In genomic region chr2:235938611-235939010, GRCh38 we compare ENCODE assay signal across 28 cellular contexts.
"Had no signal": no experiment of that assay in that cellular context is flagged by ENCODE, and none has a peak within 500 bp of the region (broad histone marks: within the 10 kb centered on the region; RNA-seq: fewer than 3 reads in every experiment).

No MANE protein-coding gene starts in this region.

- H2AFZ ChIP-seq: parathyroid adenoma had no signal

- H3K79me2 ChIP-seq: parathyroid adenoma had no signal

- H3K27ac ChIP-seq: left lung, lower lobe of right lung, parathyroid adenoma, psoas muscle, right atrium auricular region, right lobe of liver, tibial nerve, uterus had no signal

- H3K9me3 ChIP-seq: left lung, lower lobe of right lung, psoas muscle, right lobe of liver, uterus had no signal

- H3K9me3 Mint-ChIP-seq: natural killer cell treated with Interleukin-12 subunit alpha and Interleukin-12 subunit beta and Interleukin-15 and Interleukin-18, amount 100 ng/mL, for 72 hours had no signal

- H3K4me1 Mint-ChIP-seq: naive thymus-derived CD4-positive, alpha-beta T cell; stimulated activated memory B cell treated with anti-CD40 and anti-IgM and Interleukin-4, amounts not matched to agents 10 μg/mL and 1 μg/mL and 100 μg/mL, for 72 hours; stimulated activated naive CD8-positive, alpha-beta T cell treated with anti-CD3 and anti-CD28 coated beads, Interleukin-15, amount 100 ng/mL, for 72 hours had no signal

- H3K9ac ChIP-seq: parathyroid adenoma had no signal

- DNase-seq: hypothalamus; immature natural killer cell; kidney; left colon; lower lobe of right lung; mammary epithelial cell; mesenchymal stem cell; naive thymus-derived CD4-positive, alpha-beta T cell; nucleus accumbens; psoas muscle; right lobe of liver; stimulated activated CD4-positive, alpha-beta T cell treated with anti-CD3 and anti-CD28 coated beads, Interleukin-1b, Interleukin-23, amount 100 ng/mL, for 48 hours; stimulated activated CD4-positive, alpha-beta T cell treated with anti-CD3 and anti-CD28 coated beads, Interleukin-2, amount 100 ng/mL, for 48 hours; stimulated activated CD4-positive, alpha-beta T cell treated with anti-CD3 and anti-CD28 coated beads, Interleukin-4, amount 100 ng/mL, for 4 hours; stimulated activated CD8-positive, alpha-beta memory T cell treated with anti-CD3 and anti-CD28 coated beads, Interleukin-4, amount 100 ng/mL, for 48 hours; stimulated activated naive CD4-positive, alpha-beta T cell treated with Interleukin-2 at 50 U/mL for 16 hours; stimulated activated naive CD8-positive, alpha-beta T cell treated with anti-CD3 and anti-CD28 coated beads, Interleukin-15, amount 100 ng/mL, for 72 hours; uterus had no signal

- H3K27ac Mint-ChIP-seq: immature natural killer cell; mesothelial cell of epicardium; naive thymus-derived CD4-positive, alpha-beta T cell; natural killer cell treated with Interleukin-12 subunit alpha and Interleukin-12 subunit beta and Interleukin-15 and Interleukin-18, amount 100 ng/mL, for 72 hours; stimulated activated memory B cell treated with anti-CD40 and anti-IgM and Interleukin-4, amounts not matched to agents 10 μg/mL and 1 μg/mL and 100 μg/mL, for 72 hours; stimulated activated naive CD8-positive, alpha-beta T cell treated with anti-CD3 and anti-CD28 coated beads, Interleukin-15, amount 100 ng/mL, for 72 hours; type B pancreatic cell had no signal

- H3K27me3 Mint-ChIP-seq: natural killer cell treated with Interleukin-12 subunit alpha and Interleukin-12 subunit beta and Interleukin-15 and Interleukin-18, amount 100 ng/mL, for 72 hours; type B pancreatic cell had no signal

- ATAC-seq: left colon; left lung; lower lobe of right lung; naive thymus-derived CD4-positive, alpha-beta T cell; psoas muscle; right lobe of liver; stimulated activated naive CD8-positive, alpha-beta T cell treated with anti-CD3 and anti-CD28 coated beads, Interleukin-15, amount 100 ng/mL, for 72 hours had no signal

- H3K36me3 Mint-ChIP-seq: stimulated activated memory B cell treated with anti-CD40 and anti-IgM and Interleukin-4, amounts not matched to agents 10 μg/mL and 1 μg/mL and 100 μg/mL, for 72 hours had no signal

- H3K4me3 Mint-ChIP-seq: immature natural killer cell; mesothelial cell of epicardium; naive thymus-derived CD4-positive, alpha-beta T cell; natural killer cell treated with Interleukin-12 subunit alpha and Interleukin-12 subunit beta and Interleukin-15 and Interleukin-18, amount 100 ng/mL, for 72 hours; stimulated activated memory B cell treated with anti-CD40 and anti-IgM and Interleukin-4, amounts not matched to agents 10 μg/mL and 1 μg/mL and 100 μg/mL, for 72 hours; stimulated activated naive CD8-positive, alpha-beta T cell treated with anti-CD3 and anti-CD28 coated beads, Interleukin-15, amount 100 ng/mL, for 72 hours had no signal

- H3K36me3 ChIP-seq: right lobe of liver, uterus had no signal

- FAIRE-seq: islet of Langerhans, kidney had no signal

- H3K4me3 ChIP-seq: left lung, lower lobe of right lung, psoas muscle, right atrium auricular region, right lobe of liver, smooth muscle cell, tibial nerve, uterus had no signal

- H3K4me1 ChIP-seq: left lung, lower lobe of right lung, parathyroid adenoma, psoas muscle, right atrium auricular region, right lobe of liver, tibial nerve, uterus had no signal

- H3K27me3 ChIP-seq: left lung, right atrium auricular region, right lobe of liver, tibial nerve, uterus had no signal
